In genomic region chr16:88922826-88923410, GRCh38 we compare ENCODE assay signal across 1 cellular context.
TF ChIP-seq lines count a peak whose summit lies in the region.

No MANE protein-coding gene starts in this region.

TF ChIP-seq in HCT116, 20 proteins besides CTCF, POLR2A, EP300 and RAD21:
- TF ChIP-seq ATF3 (IDR thresholded peaks at IDR 0.05) (no peak), YY1 (IDR thresholded peaks at IDR 0.05; ENCODE audit: extremely low read depth, insufficient replicate concordance, low read depth, low read length) (no peak), CBX3 (IDR thresholded peaks at IDR 0.05; ENCODE audit: low read depth) (no peak), TCF7L2 (IDR thresholded peaks at IDR 0.05; ENCODE audit: borderline replicate concordance, extremely low read depth, insufficient read depth, insufficient read length) (no peak), MAX (IDR thresholded peaks at IDR 0.05) (no peak), ZFX (IDR thresholded peaks at IDR 0.05) (no peak), SIN3A (IDR thresholded peaks at IDR 0.05; ENCODE audit: low read depth) (no peak), SP1 (IDR thresholded peaks at IDR 0.05; ENCODE audit: low read depth) (no peak)
